Comparison of ENCODE assay signal across 8 cellular contexts in the genomic region with DNA sequence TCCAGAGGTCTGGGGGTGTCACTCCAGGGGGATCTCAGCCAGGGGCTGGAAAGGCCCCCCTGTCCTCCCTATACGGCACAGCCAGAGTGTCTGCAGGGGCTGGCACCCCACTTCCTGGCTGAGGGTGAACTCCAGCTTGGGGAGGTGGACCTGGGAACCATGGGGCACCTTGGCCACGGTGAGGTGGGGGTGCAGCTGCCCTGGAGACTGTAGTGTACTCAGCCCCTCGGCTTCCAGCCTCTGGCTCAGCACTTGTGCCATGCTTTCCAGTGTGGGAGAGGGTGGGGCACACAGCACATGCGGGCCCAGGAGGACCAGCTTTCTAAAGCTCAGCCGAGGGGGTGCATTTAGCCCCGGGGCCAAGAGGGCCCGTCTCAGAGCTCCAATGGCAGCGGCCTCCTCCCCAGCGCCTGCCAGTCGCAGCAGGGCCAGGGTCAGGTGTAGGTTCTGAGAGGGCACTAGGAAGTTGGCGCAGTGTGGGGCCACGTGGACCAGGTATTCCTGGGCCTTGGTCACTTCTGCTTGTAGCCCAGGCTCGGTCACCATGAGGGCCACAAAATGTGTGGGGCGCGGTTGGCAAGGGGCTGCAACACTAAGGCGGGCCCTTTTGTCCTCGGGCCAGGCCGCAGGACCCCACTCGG. TPM values are rescaled to one million over a fixed set of nuclear protein-coding genes. Genes with fewer than 3 reads are reported as not detected.
A peak's percentile ranks its signal among the peaks of the same experiment; 100 is the strongest.
DNase-seq lines count a peak whose midpoint lies in the region; ATAC-seq and TF ChIP-seq lines count a peak whose summit lies in the region.

No MANE protein-coding gene starts in this region.

- H3F3A ChIP-seq in neural progenitor cell (ENCODE audit: low read depth) = peaks cover 45% of the 10 kb centered on the region

- H3K27me3 Mint-ChIP-seq in CD8-positive, alpha-beta T cell (ENCODE audit: low read depth) = no peaks in the 10 kb centered on the region
- peaks cover 17% of the 10 kb centered on the region for H3K27me3 Mint-ChIP-seq in neural progenitor cell (ENCODE audit: insufficient read depth, low read depth)

- H3K9me3 Mint-ChIP-seq in CD8-positive, alpha-beta T cell = no peaks in the 10 kb centered on the region
- no peaks in the 10 kb centered on the region for H3K9me3 Mint-ChIP-seq in neural progenitor cell

- ATAC-seq in CD8-positive, alpha-beta T cell = no peak
- ATAC-seq in HG02870 (IDR thresholded peaks at IDR 0.05; ENCODE audit: unreplicated experiment) = no peak
- no peak for ATAC-seq in GM19351 (IDR thresholded peaks at IDR 0.05; ENCODE audit: unreplicated experiment)

- no peaks in the 10 kb centered on the region for H3K79me2 ChIP-seq in neural progenitor cell (ENCODE audit: low read depth)

- DNase-seq in CD8-positive, alpha-beta T cell = no peak
- no peak for DNase-seq in NB4 (ENCODE audit: low read depth)
- DNase-seq in neural progenitor cell (ENCODE audit: low spot score) = no peak
- DNase-seq in NCI-H1105 (lab: John Stamatoyannopoulos, UW) = no peak
- no peak for DNase-seq in islet precursor cell

- H3K9ac ChIP-seq in duodenal mucosa (ENCODE audit: low read depth in 1 of 2, low read length in 2 of 2) = peak overlapping the region; percentile 78 to 85
- no peak overlapping the region for H3K9ac ChIP-seq in neural progenitor cell

- CTCF ChIA-PET in CD8-positive, alpha-beta T cell (lab: Charles Lee) = no interaction called here

- POLR2A ChIA-PET in CD8-positive, alpha-beta T cell (lab: Charles Lee) = interaction anchor here (1.0 to 1.1 kb wide), 2 partner anchors 13 to 325 kb away, joined by 3 to 5 read pairs; partner anchors contain the start of genes CNOT3 and LENG8

- no peak for TF ChIP-seq CTCF in CD8-positive, alpha-beta T cell (IDR thresholded peaks at IDR 0.05)
- TF ChIP-seq CTCF in NB4 (IDR thresholded peaks at IDR 0.05; ENCODE audit: low read depth, low read length) (no peak), neural progenitor cell (IDR thresholded peaks at IDR 0.05) (no peak)

- H3K4me3 Mint-ChIP-seq in CD8-positive, alpha-beta T cell = peak overlapping the region; percentile 26
- peak overlapping the region; percentile 51 for H3K4me3 Mint-ChIP-seq in neural progenitor cell

- peaks cover 41% of the 10 kb centered on the region for H3K4me1 Mint-ChIP-seq in CD8-positive, alpha-beta T cell (ENCODE audit: low read depth)
- peaks cover 11% of the 10 kb centered on the region for H3K4me1 Mint-ChIP-seq in neural progenitor cell

- peak overlapping the region; percentile 83 for H3K4me3 ChIP-seq in CD8-positive, alpha-beta T cell (ENCODE audit: low read depth, low read length)
- peak overlapping the region; percentile 55 for H3K4me3 ChIP-seq in NB4 (ENCODE audit: low read depth, low read length)
- peak overlapping the region; percentile 61 to 77 for H3K4me3 ChIP-seq in duodenal mucosa (ENCODE audit: low read depth in 1 of 2, low read length in 2 of 2)
- no peak overlapping the region for H3K4me3 ChIP-seq in neural progenitor cell

- TF ChIP-seq POLR2A in NB4 (IDR thresholded peaks at IDR 0.05; ENCODE audit: extremely low read depth, insufficient read length) = no peak

- H4K20me1 ChIP-seq in neural progenitor cell (ENCODE audit: low read depth) = peaks cover 55% of the 10 kb centered on the region

- H3K4me2 ChIP-seq in neural progenitor cell = peak overlapping the region; percentile 88

- peak overlapping the region; percentile 81 for H3K27ac ChIP-seq in CD8-positive, alpha-beta T cell (ENCODE audit: low read depth, low read length)
- H3K27ac ChIP-seq in duodenal mucosa (ENCODE audit: low read depth, low read length) (peak overlapping the region; percentile 99), neural progenitor cell (no peak overlapping the region)

- peaks cover 35% of the 10 kb centered on the region for H3K36me3 ChIP-seq in CD8-positive, alpha-beta T cell (ENCODE audit: insufficient read depth, low read length)
- H3K36me3 ChIP-seq in duodenal mucosa (ENCODE audit: control insufficient read depth in 1 of 2, insufficient read depth in 2 of 2, low read length in 2 of 2) (peaks cover 15 to 46% of the 10 kb centered on the region in 2 donors), neural progenitor cell (no peaks in the 10 kb centered on the region)

- H3K9me3 ChIP-seq in CD8-positive, alpha-beta T cell (ENCODE audit: low read length) = no peaks in the 10 kb centered on the region
- H3K9me3 ChIP-seq in duodenal mucosa (ENCODE audit: control insufficient read depth in 1 of 2, low read length in 2 of 2) (no peaks in the 10 kb centered on the region), neural progenitor cell (ENCODE audit: low read depth) (no peaks in the 10 kb centered on the region)

- H2AFZ ChIP-seq in neural progenitor cell (replicated peaks) = no peak overlapping the region

- H3K36me3 Mint-ChIP-seq in CD8-positive, alpha-beta T cell = peaks cover 49% of the 10 kb centered on the region
- H3K36me3 Mint-ChIP-seq in neural progenitor cell = peaks cover 17% of the 10 kb centered on the region

- peaks cover 20% of the 10 kb centered on the region for H3K4me1 ChIP-seq in CD8-positive, alpha-beta T cell (ENCODE audit: insufficient read depth, low read length)
- H3K4me1 ChIP-seq in duodenal mucosa (ENCODE audit: control insufficient read depth in 1 of 2, insufficient read depth in 2 of 2, low read length in 2 of 2) = peaks cover 14 to 21% of the 10 kb centered on the region in 2 donors
- H3K4me1 ChIP-seq in neural progenitor cell = no peaks in the 10 kb centered on the region

- H3K27me3 ChIP-seq in CD8-positive, alpha-beta T cell (ENCODE audit: insufficient read depth, low read length) = no peaks in the 10 kb centered on the region
- H3K27me3 ChIP-seq in duodenal mucosa (ENCODE audit: control insufficient read depth in 1 of 2, insufficient read depth in 2 of 2, low read length in 2 of 2) (no peaks in the 10 kb centered on the region), neural progenitor cell (peaks cover 24% of the 10 kb centered on the region)

- no peak overlapping the region for H3K27ac Mint-ChIP-seq in CD8-positive, alpha-beta T cell
- no peak overlapping the region for H3K27ac Mint-ChIP-seq in neural progenitor cell

- intact Hi-C loops in CD8-positive, alpha-beta T cell (cut with DNase I, micrococcal nuclease) = loop anchor here (5.0 to 10.0 kb wide), 5 partner anchors 85 to 1013 kb away; partner anchors contain the start of genes C19orf85 (in 1 of the 2), CNOT3 (in 1 of the 2), ISOC2 (in 1 of the 2) and MYADM (in 1 of the 2)

RNA-seq across cellular contexts. Expression of gene LENG9, which starts 1.4 kb away (rescaled TPM):
- 1 to 10 TPM; 2.3 to 2.7 TPM for total RNA-seq in CD8-positive, alpha-beta T cell
- 0.79 and 4.0 TPM in 2 replicates for total RNA-seq in neural progenitor cell (ENCODE audit: low replicate concordance)

RNA-seq across cellular contexts. Expression of gene CDC42EP5, which starts 10.9 kb away (rescaled TPM):
- not detected for total RNA-seq in CD8-positive, alpha-beta T cell
- total RNA-seq in neural progenitor cell (ENCODE audit: low replicate concordance) = 1.1 TPM in 1 of 2 replicates, not detected in the other

RNA-seq across cellular contexts. Expression of gene LENG8, which starts 13.2 kb away (rescaled TPM):
- 100 to 1,000 TPM; 514 to 558 TPM for total RNA-seq in CD8-positive, alpha-beta T cell
- 36.6 and 90.1 TPM in 2 replicates for total RNA-seq in neural progenitor cell (ENCODE audit: low replicate concordance)

RNA-seq across cellular contexts. Expression of gene LAIR2, which starts 40.4 kb away (rescaled TPM):
- not detected for total RNA-seq in CD8-positive, alpha-beta T cell
- total RNA-seq in neural progenitor cell (ENCODE audit: low replicate concordance) = not detected in 2 replicates

RNA-seq across cellular contexts. Expression of gene TTYH1, which starts 46.9 kb away (rescaled TPM):
- not detected for total RNA-seq in CD8-positive, alpha-beta T cell
- total RNA-seq in neural progenitor cell (ENCODE audit: low replicate concordance) = 34.2 and 128 TPM in 2 replicates
